Comparison of ENCODE assay signal across 8 cellular contexts in the genomic region with DNA sequence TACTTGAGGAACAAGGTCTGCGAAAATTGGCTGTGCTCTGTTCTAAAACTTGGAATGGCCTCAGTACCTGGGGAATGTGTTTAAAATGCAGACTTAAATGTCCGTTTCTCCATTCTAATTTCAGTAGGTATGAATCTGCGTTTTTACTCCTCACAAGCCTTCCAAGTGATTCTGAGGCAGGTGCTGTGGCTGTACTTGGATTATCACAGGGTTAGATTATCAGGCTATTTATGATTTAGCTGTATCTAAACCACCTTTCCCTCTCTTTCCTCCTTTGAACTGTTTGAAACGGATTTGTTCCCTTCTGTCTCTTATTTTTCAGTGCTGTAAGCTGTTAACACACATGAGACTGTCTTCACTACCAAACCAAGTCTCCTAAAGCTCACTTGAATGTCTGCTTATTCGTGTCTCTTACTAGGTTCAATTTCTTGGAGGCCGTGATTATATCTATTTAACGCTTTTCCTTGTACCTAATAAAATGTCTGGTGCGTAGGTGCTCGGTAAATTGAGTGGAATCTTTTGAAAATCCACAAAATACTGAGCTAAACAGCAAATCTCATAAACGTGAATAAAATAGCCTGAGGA. TPM values are rescaled to one million over a fixed set of nuclear protein-coding genes. Genes with fewer than 3 reads are reported as not detected.
DNase-seq lines count a peak whose midpoint lies in the region; TF ChIP-seq lines count a peak whose summit lies in the region.

No MANE protein-coding gene starts in this region.

- TF ChIP-seq RAD21 in SK-N-SH (IDR thresholded peaks at IDR 0.05; ENCODE audit: low read length): no peak

- peaks cover 3 to 20% of the 10 kb centered on the region in 2 experiments; a peak in 2 of 4 replicates for H3K4me1 ChIP-seq in SK-N-SH (ENCODE audit: control insufficient read depth in 1 of 2, insufficient read depth in 2 of 2, low read depth in 1 of 2, low read length in 1 of 2)

- H4K20me1 ChIP-seq in SK-N-SH (ENCODE audit: insufficient read depth): no peaks in the 10 kb centered on the region

- peaks cover 19% of the 10 kb centered on the region; the same call in 1 of the 2 replicates for H3K79me2 ChIP-seq in SK-N-SH (ENCODE audit: insufficient read depth)

- CTCF ChIA-PET in SK-N-SH (lab: Yijun Ruan, JAX): interaction anchor here (0.8 to 2.6 kb wide), 14 partner anchors 11 to 1684 kb away, joined by 3 to 14 read pairs (median 4); partner anchors contain the start of genes ADGRV1, LYSMD3 and POLR3G

- H3F3A ChIP-seq in SK-N-SH (replicated peaks; ENCODE audit: insufficient read depth): peaks cover 10% of the 10 kb centered on the region

- H3K36me3 Mint-ChIP-seq in T-helper 2 cell treated with Interferon-gamma antibody and Interleukin-4, amounts not matched to agents 5 μg/mL and 100 μg/mL, for 36 hours (ENCODE audit: low read depth): peaks cover 12% of the 10 kb centered on the region

- no peak; the same call in 1 of the 2 replicates for TF ChIP-seq CTCF in SK-N-SH (IDR thresholded peaks at IDR 0.05)

- H3K9ac ChIP-seq in SK-N-SH: peak overlapping the region; percentile 87

- H3K27ac Mint-ChIP-seq in T-helper 2 cell treated with Interferon-gamma antibody and Interleukin-4, amounts not matched to agents 5 μg/mL and 100 μg/mL, for 36 hours: no peak overlapping the region

- peak overlapping the region; percentile 96 for H2AFZ ChIP-seq in SK-N-SH (ENCODE audit: low read depth)

- H3K27me3 Mint-ChIP-seq in T-helper 2 cell treated with Interferon-gamma antibody and Interleukin-4, amounts not matched to agents 5 μg/mL and 100 μg/mL, for 36 hours (ENCODE audit: low read depth): peaks cover 2% of the 10 kb centered on the region

- H3K36me3 ChIP-seq in SK-N-SH (replicated peaks in 1 of 2; ENCODE audit: control insufficient read depth in 1 of 2, insufficient read depth in 2 of 2, low read length in 1 of 2): peaks cover 14 to 17% of the 10 kb centered on the region in 2 experiments

- no peaks in the 10 kb centered on the region for H3K27me3 ChIP-seq in SK-N-SH (ENCODE audit: insufficient read depth)

- 3% methylated on average over 10 of the region's 10 CpGs for WGBS in SK-N-SH (ENCODE audit: low lambda C conversion rate)

- no peaks in the 10 kb centered on the region; the same call in 1 of the 2 replicates for H3K9me2 ChIP-seq in SK-N-SH

- no peak for TF ChIP-seq EP300 in SK-N-SH (IDR thresholded peaks at IDR 0.05; ENCODE audit: borderline replicate concordance in 1 of 2, low read depth in 1 of 2, low read length in 1 of 2)

- H3K27ac ChIP-seq in SK-N-SH (ENCODE audit: low read depth in 2 of 2, low read length in 1 of 2): peak overlapping the region; percentile 79 to 93
- peak overlapping the region; percentile 87 for H3K27ac ChIP-seq in substantia nigra (ENCODE audit: low read depth, low read length, poor library complexity, severe bottlenecking)

- no peak overlapping the region for H3K4me3 Mint-ChIP-seq in T-helper 2 cell treated with Interferon-gamma antibody and Interleukin-4, amounts not matched to agents 5 μg/mL and 100 μg/mL, for 36 hours

- POLR2A ChIA-PET in SK-N-SH (lab: Yijun Ruan, JAX): interaction anchor here (0.6 to 1.6 kb wide), 5 partner anchors 16 to 118 kb away, joined by 3 to 6 read pairs (median 3); partner anchors contain the start of genes MBLAC2 and POLR3G

- H3K4me3 ChIP-seq in SK-N-SH (ENCODE audit: low read depth in 2 of 2, low read length in 1 of 2): peak overlapping the region; percentile 71 to 83
- H3K4me3 ChIP-seq in iPS-11a (ENCODE audit: low read depth, low read length): peak overlapping the region; percentile 91

- peaks cover 17% of the 10 kb centered on the region for H3K4me1 Mint-ChIP-seq in T-helper 2 cell treated with Interferon-gamma antibody and Interleukin-4, amounts not matched to agents 5 μg/mL and 100 μg/mL, for 36 hours (ENCODE audit: low read depth)

- H3K4me2 ChIP-seq in SK-N-SH: peak overlapping the region; percentile 75

- H3K9me3 ChIP-seq in SK-N-SH: no peaks in the 10 kb centered on the region

- DNase-seq in NCI-H1417 (lab: John Stamatoyannopoulos, UW) (peak in 2 of 3 experiments; percentile 47 to 72), NCI-H1417 treated with DMSO at 0.1 percent for 48 hours (lab: John Stamatoyannopoulos, UW) (no peak), SK-N-SH (no peak), substantia nigra (lab: John Stamatoyannopoulos, UW) (no peak), GDM1 (lab: John Stamatoyannopoulos, UW) (no peak)
- DNase-seq in activated T-cell treated with anti-CD3 and anti-CD28 coated beads, Interleukin-2, amount 50 U/mL, for 48 hours: no peak
- no peak for DNase-seq in T-helper 2 cell treated with Interferon-gamma antibody and Interleukin-4, amounts not matched to agents 5 μg/mL and 100 μg/mL, for 36 hours (ENCODE audit: low spot score)

- H3K9me3 Mint-ChIP-seq in T-helper 2 cell treated with Interferon-gamma antibody and Interleukin-4, amounts not matched to agents 5 μg/mL and 100 μg/mL, for 36 hours: no peaks in the 10 kb centered on the region

TF ChIP-seq in SK-N-SH, 30 proteins besides CTCF, POLR2A, EP300 and RAD21:
- no peak for TF ChIP-seq RCOR1 (IDR thresholded peaks at IDR 0.05; ENCODE audit: low read length)
- TF ChIP-seq FOXJ3 (CRISPR knock-in tag; IDR thresholded peaks at IDR 0.05): no peak
- TF ChIP-seq ZBTB33 (IDR thresholded peaks at IDR 0.05; ENCODE audit: borderline replicate concordance, low read depth): no peak
- no peak for TF ChIP-seq NRF1 (IDR thresholded peaks at IDR 0.05; ENCODE audit: low read depth, low read length)
- no peak for TF ChIP-seq MEF2A (IDR thresholded peaks at IDR 0.05; ENCODE audit: borderline replicate concordance, low read depth)
- TF ChIP-seq RFX5 (IDR thresholded peaks at IDR 0.05; ENCODE audit: low read length): no peak
- no peak for TF ChIP-seq FOXM1 (IDR thresholded peaks at IDR 0.05; ENCODE audit: low read depth)
- no peak for TF ChIP-seq ELF1 (IDR thresholded peaks at IDR 0.05)
- TF ChIP-seq TEAD4 (IDR thresholded peaks at IDR 0.05; ENCODE audit: borderline replicate concordance, insufficient read depth): no peak
- no peak; the same call in 1 of the 2 replicates for TF ChIP-seq YY1 (IDR thresholded peaks at IDR 0.05; ENCODE audit: low read depth)
- TF ChIP-seq MAX (IDR thresholded peaks at IDR 0.05; ENCODE audit: low read depth): no peak
- TF ChIP-seq SIN3A (IDR thresholded peaks at IDR 0.05; ENCODE audit: borderline replicate concordance, low read depth, low read length): no peak
- no peak for TF ChIP-seq POLR2AphosphoS5 (IDR thresholded peaks at IDR 0.05; ENCODE audit: low read depth, low read length)
- TF ChIP-seq FOSL2 (IDR thresholded peaks at IDR 0.05; ENCODE audit: borderline replicate concordance, low read depth): no peak
- no peak for TF ChIP-seq CHD2 (IDR thresholded peaks at IDR 0.05; ENCODE audit: low read length, partially characterized antibody)
- no peak for TF ChIP-seq TCF12 (IDR thresholded peaks at IDR 0.05)
- no peak for TF ChIP-seq GATA2 (CRISPR knock-in tag; IDR thresholded peaks at IDR 0.05)
- no peak for TF ChIP-seq EZH2phosphoT487 (IDR thresholded peaks at IDR 0.05; ENCODE audit: borderline replicate concordance, low read depth)
- no peak for TF ChIP-seq NFIC (IDR thresholded peaks at IDR 0.05; ENCODE audit: borderline replicate concordance)
- TF ChIP-seq TAF1 (IDR thresholded peaks at IDR 0.05; ENCODE audit: borderline replicate concordance, low read depth, low read length): no peak
TF ChIP-seq in SK-N-SH: peak in this region for 0.

RNA-seq across cellular contexts. Expression of gene CETN3, which starts 0.7 kb away (rescaled TPM):
- polyA plus RNA-seq in SK-N-SH (2012; rRNA removed): 3.6 and 4.6 TPM in 2 replicates
- polyA plus RNA-seq in SK-N-SH (2012; cell fraction: cytosol; rRNA removed): 5.8 and 15.9 TPM in 2 replicates
- polyA plus RNA-seq in SK-N-SH (2012; cell fraction: nucleus; rRNA removed): 1.0 and 3.1 TPM in 2 replicates

Comparison
In these comparisons a context has a peak if more than half of its experiments do, and no peak if none do; other contexts are left out.
1. DNase-seq: peak in NCI-H1417 (2 of 3); none in NCI-H1417 treated with DMSO at 0.1 percent for 48 hours (single experiment), SK-N-SH (single experiment), substantia nigra (0 of 49), activated T-cell treated with anti-CD3 and anti-CD28 coated beads, Interleukin-2, amount 50 U/mL, for 48 hours (0 of 2), T-helper 2 cell treated with Interferon-gamma antibody and Interleukin-4, amounts not matched to agents 5 μg/mL and 100 μg/mL, for 36 hours (single experiment) and GDM1 (single experiment).